ENCODE assay signal across 16 cellular contexts in the genomic region with DNA sequence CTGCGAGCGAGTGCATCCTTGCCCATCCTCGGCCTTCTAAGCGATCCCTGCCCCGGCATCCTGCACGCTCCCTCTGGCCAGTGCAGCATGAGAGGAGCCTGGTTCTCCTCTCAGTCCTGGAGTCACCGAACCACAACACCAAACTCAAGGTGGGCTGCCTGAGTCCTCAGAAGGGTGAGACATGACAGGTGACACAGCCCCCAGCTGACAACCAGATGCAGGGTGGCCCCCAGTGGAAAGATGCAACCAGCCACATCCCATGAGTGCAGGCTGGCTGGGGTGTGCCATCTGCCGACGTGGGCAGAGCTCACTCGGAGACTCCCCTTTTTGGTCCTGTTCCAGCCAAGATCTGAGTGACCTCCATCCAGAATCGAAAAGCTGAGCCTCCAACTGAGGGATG. TPM values are rescaled to one million over a fixed set of nuclear protein-coding genes. Genes with fewer than 3 reads are reported as not detected.
DNase-seq lines count a peak whose midpoint lies in the region; ATAC-seq and TF ChIP-seq lines count a peak whose summit lies in the region.
"Had no signal": no experiment of that assay in that cellular context is flagged by ENCODE, and none has a peak within 500 bp of the region (broad histone marks: within the 10 kb centered on the region; RNA-seq: fewer than 3 reads in every experiment).

No MANE protein-coding gene starts in this region.

- peak overlapping the region; percentile 81 for H3K27ac Mint-ChIP-seq in neural crest cell (ENCODE audit: unreplicated experiment)
- no peak overlapping the region for H3K27ac Mint-ChIP-seq in effector memory CD8-positive, alpha-beta T cell
- H3K27ac Mint-ChIP-seq: CD8-positive, alpha-beta memory T cell had no signal

- ATAC-seq in DND-41 (ENCODE audit: insufficient read depth, low read depth), result 0 out of 3 replicates have a peak, but pooled peaks have one; percentile 13
- no peak for ATAC-seq in upper lobe of right lung
- no peak for ATAC-seq in GM21526 (IDR thresholded peaks at IDR 0.05; ENCODE audit: low FRiP score, unreplicated experiment)
- no peak for ATAC-seq in effector memory CD8-positive, alpha-beta T cell (replicated peaks)
- ATAC-seq: HCT116, K562 had no signal

- DNase-seq in NCI-H2171 treated with DMSO at 0.1 percent for 48 hours (lab: John Stamatoyannopoulos, UW) (peak; percentile 1), NCI-H2171 (lab: John Stamatoyannopoulos, UW) (no peak), DND-41 (peak; percentile 30), neural crest cell (ENCODE audit: low read depth, low spot score) (no peak), upper lobe of right lung (peak; percentile 45)
- no peak for DNase-seq in effector memory CD8-positive, alpha-beta T cell
- DNase-seq: 8988T; AML-193; CD8-positive, alpha-beta memory T cell; DMS153; DMS79 treated with DMSO at 0.1 percent for 48 hours; GDM1 had no signal

- no peak overlapping the region for H3K27ac ChIP-seq in DND-41 (ENCODE audit: low read length)
- no peak overlapping the region for H3K27ac ChIP-seq in upper lobe of right lung
- H3K27ac ChIP-seq: BLaER1 had no signal

- H3K4me2 ChIP-seq in DND-41 (ENCODE audit: insufficient read depth, low read length), result no peak overlapping the region
- H3K4me2 ChIP-seq: BLaER1 had no signal

- H3K4me3 Mint-ChIP-seq in neural crest cell, result no peak overlapping the region
- no peak overlapping the region for H3K4me3 Mint-ChIP-seq in effector memory CD8-positive, alpha-beta T cell
- H3K4me3 Mint-ChIP-seq: CD8-positive, alpha-beta memory T cell had no signal

- no peaks in the 10 kb centered on the region for H3K27me3 Mint-ChIP-seq in neural crest cell (ENCODE audit: low read depth)
- H3K27me3 Mint-ChIP-seq in effector memory CD8-positive, alpha-beta T cell, result peaks cover 6 to 32% of the 10 kb centered on the region in 2 donors

- intact Hi-C loops in upper lobe of right lung (cut with DNase I), result no loop called here

- no peak overlapping the region for H3K9ac ChIP-seq in DND-41 (ENCODE audit: low read depth, low read length)
- H3K9ac ChIP-seq: BLaER1 had no signal

- peaks cover 19% of the 10 kb centered on the region for H3K4me1 ChIP-seq in DND-41 (ENCODE audit: insufficient read depth, low read length)
- H3K4me1 ChIP-seq in upper lobe of right lung, result no peaks in the 10 kb centered on the region

- no peak overlapping the region for H2AFZ ChIP-seq in DND-41 (ENCODE audit: low read depth, low read length)

- H3K9me3 ChIP-seq in DND-41 (ENCODE audit: insufficient read depth, low read length, severe bottlenecking) (no peaks in the 10 kb centered on the region), upper lobe of right lung (no peaks in the 10 kb centered on the region)
- H3K9me3 ChIP-seq: BLaER1 had no signal

- TF ChIP-seq CTCF in DND-41 (IDR thresholded peaks at IDR 0.05; ENCODE audit: borderline replicate concordance, extremely low read depth, low read length, poor library complexity, severe bottlenecking) (no peak), neural crest cell (conservative IDR thresholded peaks at IDR 0.05) (no peak), upper lobe of right lung (IDR thresholded peaks at IDR 0.05) (no peak)

- no peaks in the 10 kb centered on the region for H3K27me3 ChIP-seq in DND-41 (ENCODE audit: insufficient read depth, low read length, poor library complexity)
- H3K27me3 ChIP-seq in upper lobe of right lung, result no peaks in the 10 kb centered on the region
- H3K27me3 ChIP-seq: BLaER1 had no signal

- H3K79me2 ChIP-seq in DND-41 (ENCODE audit: insufficient read depth, low read length), result no peaks in the 10 kb centered on the region

- H3K36me3 ChIP-seq in DND-41 (ENCODE audit: insufficient read depth, low read length) (no peaks in the 10 kb centered on the region), upper lobe of right lung (no peaks in the 10 kb centered on the region)
- H3K36me3 ChIP-seq: BLaER1 had no signal

- H3K4me3 ChIP-seq in DND-41 (ENCODE audit: low read depth in 1 of 2, low read length in 2 of 2), result no peak overlapping the region
- H3K4me3 ChIP-seq in upper lobe of right lung, result no peak overlapping the region
- H3K4me3 ChIP-seq: BLaER1, K562 had no signal

- H3K4me1 Mint-ChIP-seq in neural crest cell, result peaks cover 27% of the 10 kb centered on the region
- H3K4me1 Mint-ChIP-seq in effector memory CD8-positive, alpha-beta T cell (ENCODE audit: low read depth in 2 of 2), result peaks cover 1 to 4% of the 10 kb centered on the region in 2 donors
- H3K4me1 Mint-ChIP-seq: CD8-positive, alpha-beta memory T cell had no signal

- no peaks in the 10 kb centered on the region for H4K20me1 ChIP-seq in DND-41 (ENCODE audit: insufficient read depth, low read length)
- H4K20me1 ChIP-seq: BLaER1 had no signal

- no peaks in the 10 kb centered on the region for H3K36me3 Mint-ChIP-seq in neural crest cell (ENCODE audit: low read depth)
- no peaks in the 10 kb centered on the region for H3K36me3 Mint-ChIP-seq in effector memory CD8-positive, alpha-beta T cell (ENCODE audit: insufficient read depth)
- H3K36me3 Mint-ChIP-seq: CD8-positive, alpha-beta memory T cell had no signal

- H3K9me3 Mint-ChIP-seq in neural crest cell, result no peaks in the 10 kb centered on the region
- H3K9me3 Mint-ChIP-seq in effector memory CD8-positive, alpha-beta T cell, result no peaks in the 10 kb centered on the region
- H3K9me3 Mint-ChIP-seq: CD8-positive, alpha-beta memory T cell had no signal

RNA-seq across cellular contexts. Expression of a gene that starts 58.4 kb away (rescaled TPM):
- total RNA-seq in neural crest cell (33.7 and 34.0 TPM in 2 replicates), upper lobe of right lung (2.0 TPM)

Comparison
In these comparisons a context has a peak if more than half of its experiments do, and no peak if none do; other contexts are left out.
1. DNase-seq: peak in NCI-H2171 treated with DMSO at 0.1 percent for 48 hours (single experiment), DND-41 (single experiment) and upper lobe of right lung (single experiment); none in NCI-H2171 (single experiment), neural crest cell (single experiment) and effector memory CD8-positive, alpha-beta T cell (0 of 3).
2. RNA of a gene that starts 58.4 kb away (total RNA-seq): 33.7 to 34.0 TPM in neural crest cell; 2.0 TPM in upper lobe of right lung (single experiment); every median in the first group is over 10 times any median in the second.